14 cellular contexts compared by ENCODE assay signal in genomic region chr5:149617760-149618306, GRCh38. TPM values are rescaled to one million over a fixed set of nuclear protein-coding genes. Genes with fewer than 3 reads are reported as not detected.
DNase-seq lines count a peak whose midpoint lies in the region; ATAC-seq, FAIRE-seq and TF ChIP-seq lines count a peak whose summit lies in the region.
"Had no signal": no experiment of that assay in that cellular context is flagged by ENCODE, and none has a peak within 500 bp of the region (broad histone marks: within the 10 kb centered on the region; RNA-seq: fewer than 3 reads in every experiment).

No MANE protein-coding gene starts in this region.

- TF ChIP-seq CTCF in Caco-2 (IDR thresholded peaks at IDR 0.05; ENCODE audit: insufficient read depth in 1 of 2, low read depth in 1 of 2, low read length in 1 of 2, severe bottlenecking in 1 of 2, unreplicated experiment in 1 of 2): no peak
- no peak for TF ChIP-seq CTCF in adrenal gland (IDR thresholded peaks at IDR 0.05)

- no peaks in the 10 kb centered on the region for H3K27me3 Mint-ChIP-seq in Caco-2 (ENCODE audit: insufficient read depth, unreplicated experiment)
- H3K27me3 Mint-ChIP-seq: activated naive CD8-positive, alpha-beta T cell treated with anti-CD3 and anti-CD28 coated beads, Interleukin-2, amount 50 U/mL, for 24 hours had no signal

- no peak for DNase-seq in Caco-2
- peak; percentile 94 for DNase-seq in RCC 7860 (ENCODE audit: low spot score)
- DNase-seq in kidney glomerular epithelial cell (lab: John Stamatoyannopoulos, UW): peak; percentile 21
- no peak for DNase-seq in stimulated activated CD4-positive, alpha-beta T cell treated with anti-CD3 and anti-CD28 coated beads, Interleukin-1b, Interleukin-23, amount 100 ng/mL, for 48 hours
- DNase-seq in mesendoderm: no peak
- DNase-seq in stimulated activated effector memory CD8-positive, alpha-beta T cell treated with anti-CD3 and anti-CD28 coated beads, Interleukin-12 subunit alpha, Interleukin-12 subunit beta, amount 100 ng/mL, for 72 hours (ENCODE audit: low spot score in 2 of 2): no peak
- DNase-seq in adrenal gland: no peak
- DNase-seq: cortex of kidney, left lung, occipital lobe had no signal

- no peak overlapping the region for H3K18ac ChIP-seq in mesendoderm (ENCODE audit: low read length)

- H3K23ac ChIP-seq in mesendoderm (ENCODE audit: low read length): no peak overlapping the region

- no peaks in the 10 kb centered on the region for H3K79me2 ChIP-seq in mesendoderm (ENCODE audit: control insufficient read depth, insufficient read depth, low read length)

- H4K8ac ChIP-seq in mesendoderm (ENCODE audit: low read depth, low read length): no peak overlapping the region

- H3K4me1 ChIP-seq in Caco-2 (peaks cover 11% of the 10 kb centered on the region), mesendoderm (ENCODE audit: control insufficient read depth, low read depth, low read length) (no peaks in the 10 kb centered on the region), adrenal gland (replicated peaks in 1 of 2) (no peaks in the 10 kb centered on the region)
- H3K4me1 ChIP-seq: HAP-1, left lung had no signal

- H3K27me3 ChIP-seq in Caco-2 (replicated peaks; ENCODE audit: control insufficient read depth, insufficient read depth, low read length): no peaks in the 10 kb centered on the region
- H3K27me3 ChIP-seq in mesendoderm (ENCODE audit: insufficient read depth, low read length, poor library complexity): no peaks in the 10 kb centered on the region
- H3K27me3 ChIP-seq in adrenal gland: no peaks in the 10 kb centered on the region
- H3K27me3 ChIP-seq: gastrocnemius medialis, left lung had no signal

- no peak overlapping the region for H2AK5ac ChIP-seq in mesendoderm (ENCODE audit: low read length)

- no peak overlapping the region for H4K5ac ChIP-seq in mesendoderm (ENCODE audit: low read length)

- peak; percentile 36 for ATAC-seq in GM21825 (IDR thresholded peaks at IDR 0.05; ENCODE audit: unreplicated experiment)
- no peak for ATAC-seq in stimulated activated effector memory CD8-positive, alpha-beta T cell treated with anti-CD3 and anti-CD28 coated beads, Interleukin-12 subunit alpha, Interleukin-12 subunit beta, amount 100 ng/mL, for 72 hours

- H3K36me3 ChIP-seq in Caco-2 (ENCODE audit: control insufficient read depth, insufficient read depth, low read length): no peaks in the 10 kb centered on the region
- no peaks in the 10 kb centered on the region for H3K36me3 ChIP-seq in mesendoderm (ENCODE audit: control insufficient read depth, insufficient read depth, low read length)
- no peaks in the 10 kb centered on the region for H3K36me3 ChIP-seq in adrenal gland (replicated peaks in 1 of 2)
- H3K36me3 ChIP-seq: HAP-1 had no signal

- no peak for TF ChIP-seq POLR2A in adrenal gland (IDR thresholded peaks at IDR 0.05)

- no CpG with 5 or more reads among the region's 12 CpGs for WGBS in mesendoderm (ENCODE audit: extremely low coverage, insufficient coverage, low lambda C conversion rate)
- 87 to 98% (median 94%) methylated on average over 3 to 12 of the region's 12 CpGs for WGBS in adrenal gland, 4 donors

- no peak overlapping the region for H3K4ac ChIP-seq in mesendoderm (ENCODE audit: low read depth, low read length)

- H3K4me3 ChIP-seq in Caco-2 (ENCODE audit: low read depth, low read length) (no peak overlapping the region), mesendoderm (ENCODE audit: low read length) (no peak overlapping the region), adrenal gland (no peak overlapping the region)
- H3K4me3 ChIP-seq: gastrocnemius medialis, HAP-1, left lung had no signal

- no peaks in the 10 kb centered on the region for H3K79me1 ChIP-seq in mesendoderm (ENCODE audit: low read length)

- no peak overlapping the region for H3K9ac ChIP-seq in mesendoderm (ENCODE audit: low read length)

- CTCF ChIA-PET in Caco-2 (lab: Charles Lee): interaction anchor here (0.5 to 1.5 kb wide), 8 partner anchors 9 to 176 kb away, joined by 3 to 21 read pairs (median 4); no protein-coding TSS in a partner anchor

- H3K27ac ChIP-seq in mesendoderm (ENCODE audit: low read depth, low read length) (no peak overlapping the region), adrenal gland (no peak overlapping the region)
- H3K27ac ChIP-seq: left lung had no signal

- H3K4me1 Mint-ChIP-seq in Caco-2 (ENCODE audit: low read depth, unreplicated experiment): peaks cover 10% of the 10 kb centered on the region
- H3K4me1 Mint-ChIP-seq in stimulated activated effector memory CD8-positive, alpha-beta T cell treated with anti-CD3 and anti-CD28 coated beads, Interleukin-12 subunit alpha, Interleukin-12 subunit beta, amount 100 ng/mL, for 72 hours: peaks cover 7% of the 10 kb centered on the region

- H3K4me3 Mint-ChIP-seq in Caco-2 (ENCODE audit: unreplicated experiment): no peak overlapping the region
- H3K4me3 Mint-ChIP-seq in stimulated activated effector memory CD8-positive, alpha-beta T cell treated with anti-CD3 and anti-CD28 coated beads, Interleukin-12 subunit alpha, Interleukin-12 subunit beta, amount 100 ng/mL, for 72 hours: no peak overlapping the region
- H3K4me3 Mint-ChIP-seq: activated naive CD8-positive, alpha-beta T cell treated with anti-CD3 and anti-CD28 coated beads, Interleukin-2, amount 50 U/mL, for 24 hours had no signal

- no peak overlapping the region for H2BK5ac ChIP-seq in mesendoderm (ENCODE audit: low read length)

- H3K27ac Mint-ChIP-seq in Caco-2 (ENCODE audit: unreplicated experiment): peak overlapping the region; percentile 69
- H3K27ac Mint-ChIP-seq in stimulated activated effector memory CD8-positive, alpha-beta T cell treated with anti-CD3 and anti-CD28 coated beads, Interleukin-12 subunit alpha, Interleukin-12 subunit beta, amount 100 ng/mL, for 72 hours: no peak overlapping the region
- H3K27ac Mint-ChIP-seq: activated naive CD8-positive, alpha-beta T cell treated with anti-CD3 and anti-CD28 coated beads, Interleukin-2, amount 50 U/mL, for 24 hours had no signal

- intact Hi-C loops in Caco-2 (cut with micrococcal nuclease; ENCODE audit: unreplicated experiment): loop anchor here (1.0 to 2.0 kb wide), 5 partner anchors 10 to 175 kb away; partner anchors contain the start of gene CSNK1A1
- intact Hi-C loops in adrenal gland (cut with DNase I): loop anchor here (5.0 to 10.0 kb wide), 2 partner anchors 176 to 243 kb away; partner anchors contain the start of gene IL17B (in 1 of the 2)

- no peak overlapping the region for H2BK120ac ChIP-seq in mesendoderm (ENCODE audit: low read depth, low read length)

- FAIRE-seq in RCC 7860 (lab: Jason Lieb, UNC): peak; percentile 89

- no peak overlapping the region for H3K56ac ChIP-seq in mesendoderm (ENCODE audit: low read length)

- POLR2A ChIA-PET in Caco-2 (lab: Charles Lee): no interaction called here

- H3K9me3 Mint-ChIP-seq in Caco-2 (ENCODE audit: unreplicated experiment): no peaks in the 10 kb centered on the region
- H3K9me3 Mint-ChIP-seq in stimulated activated effector memory CD8-positive, alpha-beta T cell treated with anti-CD3 and anti-CD28 coated beads, Interleukin-12 subunit alpha, Interleukin-12 subunit beta, amount 100 ng/mL, for 72 hours: no peaks in the 10 kb centered on the region
- H3K9me3 Mint-ChIP-seq: activated naive CD8-positive, alpha-beta T cell treated with anti-CD3 and anti-CD28 coated beads, Interleukin-2, amount 50 U/mL, for 24 hours had no signal

- no peaks in the 10 kb centered on the region for H3K36me3 Mint-ChIP-seq in Caco-2 (ENCODE audit: insufficient read depth, unreplicated experiment)
- H3K36me3 Mint-ChIP-seq in stimulated activated effector memory CD8-positive, alpha-beta T cell treated with anti-CD3 and anti-CD28 coated beads, Interleukin-12 subunit alpha, Interleukin-12 subunit beta, amount 100 ng/mL, for 72 hours: no peaks in the 10 kb centered on the region

- H3K9me3 ChIP-seq in Caco-2 (no peaks in the 10 kb centered on the region), adrenal gland (replicated peaks in 1 of 3) (no peaks in the 10 kb centered on the region)
- H3K9me3 ChIP-seq: gastrocnemius medialis, HAP-1, left lung had no signal

- BruUV-seq in Caco-2 (replicated peaks; lab: Mats Ljungman, UMichigan): no TSS peak

- no peak overlapping the region for H2BK15ac ChIP-seq in mesendoderm (replicated peaks; ENCODE audit: low read depth)

- no peak overlapping the region for H3K4me2 ChIP-seq in mesendoderm (ENCODE audit: low read length)

RNA-seq across cellular contexts. Expression of gene ARHGEF37, which starts 36.5 kb away (rescaled TPM):
- total RNA-seq in Caco-2 (2022) (0.70 and 0.86 TPM in 2 replicates), adrenal gland (1 to 10 TPM; 1.8 to 8.4 (median 4.5) TPM)
- 0.13 TPM for polyA plus RNA-seq in mesendoderm (2013, experiment 1 of 2)
- polyA plus RNA-seq in mesendoderm (2013, experiment 2 of 2): 0.07 TPM
- polyA plus RNA-seq in adrenal gland: 1 to 10 TPM; 1.8 to 4.3 (median 2.3) TPM

Comparison
In these comparisons a context has a peak if more than half of its experiments do, and no peak if none do; other contexts are left out.
1. DNase-seq: peak in RCC 7860 (single experiment) and kidney glomerular epithelial cell (single experiment); none in Caco-2 (0 of 2), stimulated activated CD4-positive, alpha-beta T cell treated with anti-CD3 and anti-CD28 coated beads, Interleukin-1b, Interleukin-23, amount 100 ng/mL, for 48 hours (single experiment), mesendoderm (single experiment), stimulated activated effector memory CD8-positive, alpha-beta T cell treated with anti-CD3 and anti-CD28 coated beads, Interleukin-12 subunit alpha, Interleukin-12 subunit beta, amount 100 ng/mL, for 72 hours (0 of 2) and adrenal gland (0 of 7).